8 cellular contexts compared by ENCODE assay signal in genomic region chr19:2032296-2032941, GRCh38. TPM values are rescaled to one million over a fixed set of nuclear protein-coding genes. Genes with fewer than 3 reads are reported as not detected.
DNase-seq lines count a peak whose midpoint lies in the region; ATAC-seq and TF ChIP-seq lines count a peak whose summit lies in the region.

No MANE protein-coding gene starts in this region.

- H3K9me3 ChIP-seq in MM.1S (replicated peaks; ENCODE audit: insufficient read depth, low read length) (no peaks in the 10 kb centered on the region), OCI-LY7 (ENCODE audit: low read length) (no peaks in the 10 kb centered on the region)

- CTCF ChIA-PET in OCI-LY7 (lab: Charles Lee; ENCODE audit: unreplicated experiment) = no interaction called here

- no peaks in the 10 kb centered on the region for H3K36me3 ChIP-seq in MM.1S (replicated peaks; ENCODE audit: insufficient read depth, low read length)
- 0 out of 2 replicates have a peak, but pooled peaks cover under 1% of the 10 kb centered on the region for H3K36me3 ChIP-seq in OCI-LY7 (ENCODE audit: insufficient read depth, low read length)

- H3F3A ChIP-seq in MM.1S (ENCODE audit: insufficient read depth, low read length) = peaks cover 32% of the 10 kb centered on the region

- H2AFZ ChIP-seq in MM.1S (ENCODE audit: low read length) (peak overlapping the region; percentile 70), OCI-LY7 (ENCODE audit: low read length) (no peak overlapping the region)

- no peaks in the 10 kb centered on the region for H4K20me1 ChIP-seq in MM.1S (ENCODE audit: insufficient read depth, low read length)
- H4K20me1 ChIP-seq in OCI-LY7 (ENCODE audit: insufficient read depth, low read length) = no peaks in the 10 kb centered on the region

- H3K79me2 ChIP-seq in MM.1S (ENCODE audit: low read length) (peaks cover 4% of the 10 kb centered on the region; the same call in 1 of the 2 replicates), OCI-LY7 (ENCODE audit: insufficient read depth, low read depth, low read length) (no peaks in the 10 kb centered on the region)

- H3K4me2 ChIP-seq in MM.1S (ENCODE audit: low read depth, low read length) (peak overlapping the region; percentile 91), OCI-LY7 (ENCODE audit: low read length) (no peak overlapping the region)

- H3K9ac ChIP-seq in MM.1S (ENCODE audit: low read length) = peak overlapping the region; percentile 62

- H3K4me1 ChIP-seq in MM.1S (ENCODE audit: low read length) = peaks cover 23% of the 10 kb centered on the region
- H3K4me1 ChIP-seq in OCI-LY7 (ENCODE audit: insufficient read depth, low read length, poor library complexity, severe bottlenecking) = peaks cover 11% of the 10 kb centered on the region

- TF ChIP-seq CTCF in MM.1S (IDR thresholded peaks at IDR 0.05; ENCODE audit: low read length) (no peak), OCI-LY7 (conservative IDR thresholded peaks at IDR 0.05; ENCODE audit: low read length) (no peak)

- ATAC-seq in left lobe of liver (peak; percentile 86), GM21619 (IDR thresholded peaks at IDR 0.05; ENCODE audit: unreplicated experiment) (no peak)
- ATAC-seq in stimulated activated naive CD8-positive, alpha-beta T cell treated with anti-CD3 and anti-CD28 coated beads, Interleukin-15, Interleukin-2, amounts not matched to agents 100 U/mL and 50 U/mL, for 24 hours = peak; percentile 47

- H3K9me2 ChIP-seq in MM.1S (replicated peaks; ENCODE audit: insufficient read depth, low read length) (no peaks in the 10 kb centered on the region), OCI-LY7 (ENCODE audit: insufficient read depth, low read length) (no peaks in the 10 kb centered on the region)

- H3K4me3 ChIP-seq in MM.1S (ENCODE audit: low read length) = peak overlapping the region; percentile 62
- H3K4me3 ChIP-seq in OCI-LY7 (ENCODE audit: low read depth, low read length, poor library complexity, severe bottlenecking) = no peak overlapping the region

- peak; percentile 90 for DNase-seq in DMS53 (lab: John Stamatoyannopoulos, UW)
- DNase-seq in MM.1S = peak; percentile 85
- DNase-seq in SW480 (ENCODE audit: low spot score) = peak; percentile 91
- peak; percentile 99 for DNase-seq in left lobe of liver (ENCODE audit: low spot score)
- peak; percentile 61 for DNase-seq in stimulated activated naive CD8-positive, alpha-beta T cell treated with anti-CD3 and anti-CD28 coated beads, Interleukin-15, Interleukin-2, amounts not matched to agents 100 U/mL and 50 U/mL, for 24 hours
- no peak for DNase-seq in OCI-LY7 (ENCODE audit: low spot score)

- peak overlapping the region; percentile 86 for H3K27ac ChIP-seq in MM.1S (ENCODE audit: low read length)
- peak overlapping the region; percentile 99 for H3K27ac ChIP-seq in cingulate gyrus (ENCODE audit: low read depth, low read length)
- H3K27ac ChIP-seq in OCI-LY7 (ENCODE audit: low read depth, low read length, poor library complexity, severe bottlenecking) = no peak overlapping the region

- no peaks in the 10 kb centered on the region for H3K27me3 ChIP-seq in MM.1S (replicated peaks; ENCODE audit: insufficient read depth, low read length)

- intact Hi-C loops in OCI-LY7 (cut with micrococcal nuclease; ENCODE audit: unreplicated experiment) = no loop called here

- BruUV-seq in OCI-LY7 (replicated peaks; lab: Mats Ljungman, UMichigan) = no TSS peak

- POLR2A ChIA-PET in OCI-LY7 (lab: Charles Lee) = no interaction called here

RNA-seq across cellular contexts. Expression of gene BTBD2, which starts 16.9 kb away (rescaled TPM):
- total RNA-seq in left lobe of liver = 25.9 TPM
- total RNA-seq in OCI-LY7 (2014; rRNA removed; shearing (Covaris generic)) = 41.9 and 53.9 TPM in 2 replicates
- total RNA-seq in OCI-LY7 (2022) = 91.6 and 109 TPM in 2 replicates

RNA-seq across cellular contexts. Expression of gene MKNK2, which starts 18.6 kb away (rescaled TPM):
- 149 TPM for total RNA-seq in left lobe of liver
- total RNA-seq in OCI-LY7 (2014; rRNA removed; shearing (Covaris generic)) = 97.0 and 115 TPM in 2 replicates
- 200 and 225 TPM in 2 replicates for total RNA-seq in OCI-LY7 (2022)
